Comparison of ENCODE assay signal across 1 cellular context in genomic region chr10:111076191-111076681, GRCh38.
TF ChIP-seq lines count a peak whose summit lies in the region.

No MANE protein-coding gene starts in this region.

TF ChIP-seq in K562, 482 proteins besides CTCF, POLR2A, EP300 and RAD21 (continued from another document):
- TF ChIP-seq ATF6 (CRISPR knock-in tag; IDR thresholded peaks at IDR 0.05), result no peak
- TF ChIP-seq, protein P1, sequence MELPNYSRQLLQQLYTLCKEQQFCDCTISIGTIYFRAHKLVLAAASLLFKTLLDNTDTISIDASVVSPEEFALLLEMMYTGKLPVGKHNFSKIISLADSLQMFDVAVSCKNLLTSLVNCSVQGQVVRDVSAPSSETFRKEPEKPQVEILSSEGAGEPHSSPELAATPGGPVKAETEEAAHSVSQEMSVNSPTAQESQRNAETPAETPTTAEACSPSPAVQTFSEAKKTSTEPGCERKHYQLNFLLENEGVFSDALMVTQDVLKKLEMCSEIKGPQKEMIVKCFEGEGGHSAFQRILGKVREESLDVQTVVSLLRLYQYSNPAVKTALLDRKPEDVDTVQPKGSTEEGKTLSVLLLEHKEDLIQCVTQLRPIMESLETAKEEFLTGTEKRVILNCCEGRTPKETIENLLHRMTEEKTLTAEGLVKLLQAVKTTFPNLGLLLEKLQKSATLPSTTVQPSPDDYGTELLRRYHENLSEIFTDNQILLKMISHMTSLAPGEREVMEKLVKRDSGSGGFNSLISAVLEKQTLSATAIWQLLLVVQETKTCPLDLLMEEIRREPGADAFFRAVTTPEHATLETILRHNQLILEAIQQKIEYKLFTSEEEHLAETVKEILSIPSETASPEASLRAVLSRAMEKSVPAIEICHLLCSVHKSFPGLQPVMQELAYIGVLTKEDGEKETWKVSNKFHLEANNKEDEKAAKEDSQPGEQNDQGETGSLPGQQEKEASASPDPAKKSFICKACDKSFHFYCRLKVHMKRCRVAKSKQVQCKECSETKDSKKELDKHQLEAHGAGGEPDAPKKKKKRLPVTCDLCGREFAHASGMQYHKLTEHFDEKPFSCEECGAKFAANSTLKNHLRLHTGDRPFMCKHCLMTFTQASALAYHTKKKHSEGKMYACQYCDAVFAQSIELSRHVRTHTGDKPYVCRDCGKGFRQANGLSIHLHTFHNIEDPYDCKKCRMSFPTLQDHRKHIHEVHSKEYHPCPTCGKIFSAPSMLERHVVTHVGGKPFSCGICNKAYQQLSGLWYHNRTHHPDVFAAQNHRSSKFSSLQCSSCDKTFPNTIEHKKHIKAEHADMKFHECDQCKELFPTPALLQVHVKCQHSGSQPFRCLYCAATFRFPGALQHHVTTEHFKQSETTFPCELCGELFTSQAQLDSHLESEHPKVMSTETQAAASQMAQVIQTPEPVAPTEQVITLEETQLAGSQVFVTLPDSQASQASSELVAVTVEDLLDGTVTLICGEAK (IDR thresholded peaks at IDR 0.05), result no peak
- TF ChIP-seq, protein P1 (CRISPR knock-in tag; IDR thresholded peaks at IDR 0.05), result no peak
- no peak for TF ChIP-seq BRD4 (IDR thresholded peaks at IDR 0.05)
- TF ChIP-seq MTA3 (IDR thresholded peaks at IDR 0.05; ENCODE audit: borderline replicate concordance), result no peak
- TF ChIP-seq CXXC5 (CRISPR knock-in tag; IDR thresholded peaks at IDR 0.05), result no peak
- no peak for TF ChIP-seq NR4A1 (CRISPR knock-in tag; IDR thresholded peaks at IDR 0.05)
- TF ChIP-seq NR4A1 (tag; IDR thresholded peaks at IDR 0.05), result no peak
- TF ChIP-seq CBX3 (IDR thresholded peaks at IDR 0.05; ENCODE audit: borderline replicate concordance in 1 of 2, low read length in 2 of 2), result no peak
- TF ChIP-seq MXD1 (CRISPR knock-in tag; IDR thresholded peaks at IDR 0.05; ENCODE audit: borderline replicate concordance, poor library complexity, severe bottlenecking), result no peak
- no peak for TF ChIP-seq ZNF77 (CRISPR knock-in tag; IDR thresholded peaks at IDR 0.05)
- TF ChIP-seq POLR2H (tag; IDR thresholded peaks at IDR 0.05; ENCODE audit: low read depth), result no peak
- TF ChIP-seq PHB2 (IDR thresholded peaks at IDR 0.05; ENCODE audit: low read depth), result no peak
- TF ChIP-seq HDAC6 (IDR thresholded peaks at IDR 0.05; ENCODE audit: low read depth, low read length), result no peak
- no peak for TF ChIP-seq ESRRB (CRISPR knock-in tag; IDR thresholded peaks at IDR 0.05; ENCODE audit: borderline replicate concordance)
- no peak for TF ChIP-seq SMAD3 (CRISPR knock-in tag; conservative IDR thresholded peaks at IDR 0.05)
